In the genomic region with DNA sequence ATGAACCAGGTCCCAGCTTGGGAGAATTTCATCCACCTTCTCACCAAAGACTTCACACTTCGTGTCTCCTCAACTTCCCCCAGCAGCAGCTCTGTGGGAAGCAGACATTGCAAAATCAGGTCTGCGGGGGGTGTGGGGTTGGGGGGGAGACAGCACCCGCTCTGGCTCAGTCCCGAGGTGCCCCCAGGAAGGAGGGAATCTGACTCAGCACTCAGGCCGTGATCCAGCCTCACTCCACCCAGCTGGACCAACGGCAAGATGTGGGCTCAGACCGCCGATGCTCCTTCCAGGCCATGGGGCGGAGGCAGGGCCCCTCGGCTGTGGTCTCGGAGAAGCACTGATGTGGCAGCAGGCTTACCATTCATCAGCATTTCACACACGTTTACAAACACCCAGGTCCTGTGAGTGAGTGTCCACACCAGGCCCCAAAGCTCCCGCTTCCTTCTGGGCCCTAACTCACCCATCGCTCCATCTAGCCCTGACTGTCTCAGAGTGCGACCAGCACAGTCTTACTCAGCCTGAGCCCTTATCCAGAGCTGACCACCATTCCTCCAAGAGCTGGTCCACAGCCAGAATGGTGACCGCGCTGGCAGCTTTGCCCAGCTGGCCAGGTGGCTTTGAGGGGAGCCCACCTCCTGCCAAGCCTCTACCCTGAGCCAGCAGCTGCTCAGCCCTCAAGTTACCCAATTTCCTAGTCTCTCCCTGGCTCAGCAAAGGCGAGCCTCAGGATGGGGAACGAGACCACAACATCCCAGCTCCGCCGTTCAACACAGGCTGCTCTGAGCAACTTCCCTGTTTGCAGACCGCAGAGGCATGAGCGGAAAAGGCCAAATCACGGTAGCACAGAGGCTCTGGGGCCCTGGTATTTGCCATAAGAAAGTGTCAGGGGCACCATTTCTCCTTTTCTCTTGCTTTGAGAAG, we compare ENCODE assay signal across 12 cellular contexts. TPM values are rescaled to one million over a fixed set of nuclear protein-coding genes. Genes with fewer than 3 reads are reported as not detected.
A peak's percentile ranks its signal among the peaks of the same experiment; 100 is the strongest.
DNase-seq lines count a peak whose midpoint lies in the region; ATAC-seq, FAIRE-seq and TF ChIP-seq lines count a peak whose summit lies in the region.
"Had no signal": no experiment of that assay in that cellular context is flagged by ENCODE, and none has a peak within 500 bp of the region (broad histone marks: within the 10 kb centered on the region; RNA-seq: fewer than 3 reads in every experiment).

No MANE protein-coding gene starts in this region.

- TF ChIP-seq EP300 in GM12878 (IDR thresholded peaks at IDR 0.05; ENCODE audit: borderline replicate concordance in 1 of 2, control insufficient read depth in 1 of 2, low read depth in 2 of 2, low read length in 2 of 2) = no peak

- H3K36me3 ChIP-seq in MG63 (no peaks in the 10 kb centered on the region), GM12878 (ENCODE audit: control insufficient read depth in 2 of 2, insufficient read depth in 2 of 2, low read length in 1 of 2) (no peaks in the 10 kb centered on the region), tibial artery (peaks cover 0 to 6% (median 0%) of the 10 kb centered on the region in 3 donors)
- H3K36me3 ChIP-seq: brain microvascular endothelial cell had no signal

- DNase-seq in MG63 (peak; percentile 68), GM12878 (ENCODE audit: low read depth, low spot score) (no peak), left lobe of liver (ENCODE audit: low spot score) (no peak), tibial artery (peak; percentile 73 to 79), NCI-H1436 (lab: John Stamatoyannopoulos, UW) (no peak), NCI-H524 (lab: John Stamatoyannopoulos, UW) (no peak), immature natural killer cell (no peak)
- DNase-seq in activated T-cell treated with anti-CD3 and anti-CD28 coated beads, Interleukin-2, amount 50 U/mL, for 24 hours = no peak
- DNase-seq: brain microvascular endothelial cell, NCI-H1105 had no signal

- H3K27me3 ChIP-seq in MG63 (no peaks in the 10 kb centered on the region), GM12878 (replicated peaks in 1 of 2; ENCODE audit: control insufficient read depth in 2 of 2, insufficient read depth in 2 of 2, low read length in 1 of 2) (no peaks in the 10 kb centered on the region), tibial artery (no peaks in the 10 kb centered on the region)
- H3K27me3 ChIP-seq: brain microvascular endothelial cell had no signal

- intact Hi-C loops in GM12878 (cut with micrococcal nuclease; ENCODE audit: unreplicated experiment) (no loop called here), tibial artery (cut with DNase I; ENCODE audit: low total_unique reads) (no loop called here)

- TF ChIP-seq RAD21 in GM12878 (IDR thresholded peaks at IDR 0.05; ENCODE audit: insufficient read depth, low read depth, low read length) = no peak

- no peak for FAIRE-seq in GM12878 (lab: Jason Lieb, UNC)
- FAIRE-seq: keratinocyte had no signal

- H2AFZ ChIP-seq in GM12878 (ENCODE audit: control insufficient read depth, low read depth, low read length) = no peak overlapping the region; the same call in 1 of the 2 replicates

- no peak overlapping the region for H3K9ac ChIP-seq in GM12878 (ENCODE audit: control insufficient read depth, insufficient read depth, low read length)

- no peaks in the 10 kb centered on the region for H3K4me1 ChIP-seq in GM12878 (ENCODE audit: control insufficient read depth, insufficient read depth, low read length)
- H3K4me1 ChIP-seq in tibial artery = peaks cover 0 to 16% (median 0%) of the 10 kb centered on the region in 4 donors

- H3K4me3 ChIP-seq in MG63 = no peak overlapping the region
- H3K4me3 ChIP-seq in GM12878 = no peak overlapping the region
- H3K4me3 ChIP-seq in tibial artery = no peak overlapping the region

- H3K9me3 ChIP-seq in MG63 = no peaks in the 10 kb centered on the region
- H3K9me3 ChIP-seq in GM12878 (replicated peaks; ENCODE audit: control insufficient read depth, insufficient read depth, low read length) = no peaks in the 10 kb centered on the region
- H3K9me3 ChIP-seq in tibial artery = no peaks in the 10 kb centered on the region

- no peaks in the 10 kb centered on the region for H4K20me1 ChIP-seq in GM12878 (ENCODE audit: control insufficient read depth, insufficient read depth)

- TF ChIP-seq POLR2A in GM12878 (IDR thresholded peaks at IDR 0.05; ENCODE audit: low read depth, low read length) = no peak

- H3K27ac ChIP-seq in GM12878 (ENCODE audit: control insufficient read depth, insufficient read depth) (no peak overlapping the region), tibial artery (no peak overlapping the region)
- H3K27ac ChIP-seq: brain microvascular endothelial cell had no signal

- no peaks in the 10 kb centered on the region for H3K4me1 Mint-ChIP-seq in activated T-cell treated with anti-CD3 and anti-CD28 coated beads, Interleukin-2, amount 50 U/mL, for 24 hours (ENCODE audit: low read depth)
- peaks cover 0 to 4% of the 10 kb centered on the region in 2 donors for H3K4me1 Mint-ChIP-seq in immature natural killer cell

- H3K9me3 Mint-ChIP-seq in activated T-cell treated with anti-CD3 and anti-CD28 coated beads, Interleukin-2, amount 50 U/mL, for 24 hours = no peaks in the 10 kb centered on the region
- no peaks in the 10 kb centered on the region for H3K9me3 Mint-ChIP-seq in immature natural killer cell
- H3K9me3 Mint-ChIP-seq: T-helper 1 cell treated with Interleukin-12 subunit alpha and Interleukin-12 subunit beta and Interleukin-4 antibody, amounts not matched to agents 30 μg/mL and 1 μg/mL, for 36 hours had no signal

- H3K4me3 Mint-ChIP-seq in activated T-cell treated with anti-CD3 and anti-CD28 coated beads, Interleukin-2, amount 50 U/mL, for 24 hours = no peak overlapping the region
- H3K4me3 Mint-ChIP-seq in immature natural killer cell = no peak overlapping the region
- H3K4me3 Mint-ChIP-seq: T-helper 1 cell treated with Interleukin-12 subunit alpha and Interleukin-12 subunit beta and Interleukin-4 antibody, amounts not matched to agents 30 μg/mL and 1 μg/mL, for 36 hours had no signal

- WGBS in GM12878 (ENCODE audit: insufficient coverage, insufficient replicate concordance, low lambda C conversion rate, missing lambda C conversion rate) = 34% methylated on average over 23 of the region's 24 CpGs

- H3K27ac Mint-ChIP-seq in activated T-cell treated with anti-CD3 and anti-CD28 coated beads, Interleukin-2, amount 50 U/mL, for 24 hours = no peak overlapping the region
- H3K27ac Mint-ChIP-seq in immature natural killer cell = no peak overlapping the region
- H3K27ac Mint-ChIP-seq: T-helper 1 cell treated with Interleukin-12 subunit alpha and Interleukin-12 subunit beta and Interleukin-4 antibody, amounts not matched to agents 30 μg/mL and 1 μg/mL, for 36 hours had no signal

- CTCF ChIA-PET in GM12878 (lab: Yijun Ruan, JAX) = interaction anchor here (1.4 kb wide), 1 partner anchor 52 kb away, joined by 4 read pairs; no protein-coding TSS in a partner anchor

- ATAC-seq in GM12878 (no peak; the same call in 2 of the 3 replicates), left lobe of liver (peak; percentile 25)

- no peaks in the 10 kb centered on the region for H3K36me3 Mint-ChIP-seq in activated T-cell treated with anti-CD3 and anti-CD28 coated beads, Interleukin-2, amount 50 U/mL, for 24 hours (ENCODE audit: low read depth)
- no peaks in the 10 kb centered on the region for H3K36me3 Mint-ChIP-seq in immature natural killer cell

- no peaks in the 10 kb centered on the region for H3K27me3 Mint-ChIP-seq in activated T-cell treated with anti-CD3 and anti-CD28 coated beads, Interleukin-2, amount 50 U/mL, for 24 hours
- peaks cover 0 to 3% (median 0%) of the 10 kb centered on the region in 3 donors for H3K27me3 Mint-ChIP-seq in immature natural killer cell (ENCODE audit: low read depth in 3 of 3)

- RAD21 ChIA-PET in GM12878 (lab: Charles Lee; ENCODE audit: unreplicated experiment) = no interaction called here

- TF ChIP-seq CTCF in GM12878 (IDR thresholded peaks at IDR 0.05 in 2 of 3, conservative IDR thresholded peaks at IDR 0.05 in 1 of 3; ENCODE audit: control insufficient read depth in 2 of 3, extremely low read depth in 1 of 3, insufficient read depth in 1 of 3, low read depth in 3 of 3, low read length in 3 of 3) (no peak), tibial artery (IDR thresholded peaks at IDR 0.05) (no peak)

- SMC1A ChIA-PET in GM12878 (lab: Charles Lee; ENCODE audit: uncharacterized antibody, unreplicated experiment) = no interaction called here

- no peaks in the 10 kb centered on the region for H3K79me2 ChIP-seq in GM12878 (ENCODE audit: control insufficient read depth, insufficient read depth, low read length)

- no peak overlapping the region for H3K4me2 ChIP-seq in GM12878 (ENCODE audit: control insufficient read depth, insufficient read depth)

- in situ Hi-C loops in GM12878 (cut with MboI) = no loop called here

- POLR2A ChIA-PET in GM12878 (lab: Charles Lee) = interaction anchor here (0.5 kb wide), 1 partner anchor 216 kb away, joined by 3 read pairs; no protein-coding TSS in a partner anchor

- BruUV-seq in GM12878 (replicated peaks; lab: Mats Ljungman, UMichigan) = no TSS peak

RNA-seq across cellular contexts. Expression of gene STAB1, which starts 3.3 kb away (rescaled TPM):
- total RNA-seq in MG63 (2014; rRNA removed; shearing (Covaris generic); ENCODE audit: low replicate concordance) = not detected in 2 replicates
- 0.22 and 0.23 TPM in 2 replicates for total RNA-seq in GM12878 (2013; cell fraction: nucleolus; rRNA removed)
- not detected in 2 replicates for total RNA-seq in GM12878 (2014; rRNA removed)
- not detected in 2 replicates for total RNA-seq in GM12878 (2014; rRNA removed; fragmentation: Illumina TruSeq; extraction: Trizol)
- 0.35 and 0.46 TPM in 2 replicates for total RNA-seq in GM12878 (2021)
- not detected for polyA plus RNA-seq in GM12878 (2011; ENCODE audit: low read depth)
- not detected in 2 replicates for polyA plus RNA-seq in GM12878 (2011; rRNA removed)
- polyA plus RNA-seq in GM12878 (2011; cell fraction: cytosol; rRNA removed) = 0.02 TPM in 1 of 2 replicates, not detected in the other
- 0.13 and 0.42 TPM in 2 replicates for polyA plus RNA-seq in GM12878 (2011; cell fraction: nucleus; rRNA removed)
- polyA plus RNA-seq in GM12878 (2012) = 0.11 TPM in 1 of 2 replicates, not detected in the other
- not detected in 2 replicates for polyA plus RNA-seq in GM12878 (2014; fragmentation: Illumina TruSeq; extraction: Trizol)
- polyA plus RNA-seq in GM12878 (2014; fragmentation: Nextera tagmentation; extraction: Ambion mirVana) = not detected
- polyA plus RNA-seq in GM12878 (2014; rRNA removed) = not detected in 2 replicates
- polyA plus RNA-seq in GM12878 (2016; fragmentation: Nextera tagmentation; extraction: Ambion mirVana) = not detected
- polyA minus RNA-seq in GM12878 (2011; rRNA and poly(A)+ RNA removed) = 0.15 TPM in 1 of 2 replicates, not detected in the other
- not detected in 2 replicates for polyA minus RNA-seq in GM12878 (2011; cell fraction: cytosol; rRNA and poly(A)+ RNA removed)
- polyA minus RNA-seq in GM12878 (2011; cell fraction: nucleus; rRNA and poly(A)+ RNA removed) = 0.10 TPM in 1 of 2 replicates, not detected in the other
- 71.5 TPM for total RNA-seq in left lobe of liver
- under 1 TPM in 1 of 3 donors, not detected in 2; 0.10 TPM for polyA plus RNA-seq in immature natural killer cell
- polyA plus RNA-seq: keratinocyte had no signal

RNA-seq across cellular contexts. Expression of gene NT5DC2, which starts 35.3 kb away (rescaled TPM):
- 7.2 and 21.5 TPM in 2 replicates for total RNA-seq in MG63 (2014; rRNA removed; shearing (Covaris generic); ENCODE audit: low replicate concordance)
- total RNA-seq in GM12878 (2013; cell fraction: nucleolus; rRNA removed) = 28.6 and 34.5 TPM in 2 replicates
- total RNA-seq in GM12878 (2014; rRNA removed) = 79.6 and 107 TPM in 2 replicates
- 48.6 and 58.3 TPM in 2 replicates for total RNA-seq in GM12878 (2014; rRNA removed; fragmentation: Illumina TruSeq; extraction: Trizol)
- 122 and 135 TPM in 2 replicates for total RNA-seq in GM12878 (2021)
- 35.3 TPM for polyA plus RNA-seq in GM12878 (2011; ENCODE audit: low read depth)
- polyA plus RNA-seq in GM12878 (2011; rRNA removed) = 43.2 and 75.3 TPM in 2 replicates
- polyA plus RNA-seq in GM12878 (2011; cell fraction: cytosol; rRNA removed) = 68.9 and 95.2 TPM in 2 replicates
- 199 and 214 TPM in 2 replicates for polyA plus RNA-seq in GM12878 (2011; cell fraction: nucleus; rRNA removed)
- 80.0 and 87.5 TPM in 2 replicates for polyA plus RNA-seq in GM12878 (2012)
- 77.0 and 80.3 TPM in 2 replicates for polyA plus RNA-seq in GM12878 (2014; fragmentation: Illumina TruSeq; extraction: Trizol)
- polyA plus RNA-seq in GM12878 (2014; fragmentation: Nextera tagmentation; extraction: Ambion mirVana) = 10 to 100 TPM; 21.6 to 34.8 TPM
- 130 and 144 TPM in 2 replicates for polyA plus RNA-seq in GM12878 (2014; rRNA removed)
- polyA plus RNA-seq in GM12878 (2016; fragmentation: Nextera tagmentation; extraction: Ambion mirVana) = 10 to 100 TPM; 32.1 to 51.0 TPM
- polyA minus RNA-seq in GM12878 (2011; rRNA and poly(A)+ RNA removed) = 53.0 and 67.6 TPM in 2 replicates
- polyA minus RNA-seq in GM12878 (2011; cell fraction: cytosol; rRNA and poly(A)+ RNA removed) = 23.5 and 26.6 TPM in 2 replicates
- 30.9 and 54.3 TPM in 2 replicates for polyA minus RNA-seq in GM12878 (2011; cell fraction: nucleus; rRNA and poly(A)+ RNA removed)
- 4.1 TPM for total RNA-seq in left lobe of liver
- polyA plus RNA-seq in immature natural killer cell = under 1 TPM in 2 of 3 donors, not detected in 1; 0.26 to 0.53 TPM

RNA-seq across cellular contexts. Expression of gene UQCC5, which starts 38.0 kb away (rescaled TPM):
- 0.20 TPM in 1 of 2 replicates, not detected in the other for total RNA-seq in MG63 (2014; rRNA removed; shearing (Covaris generic); ENCODE audit: low replicate concordance)
- total RNA-seq in GM12878 (2013; cell fraction: nucleolus; rRNA removed) = 13.7 and 16.2 TPM in 2 replicates
- 11.8 and 20.8 TPM in 2 replicates for total RNA-seq in GM12878 (2014; rRNA removed)
- 20.6 and 28.0 TPM in 2 replicates for total RNA-seq in GM12878 (2014; rRNA removed; fragmentation: Illumina TruSeq; extraction: Trizol)
- total RNA-seq in GM12878 (2021) = 26.2 and 27.0 TPM in 2 replicates
- polyA plus RNA-seq in GM12878 (2011; ENCODE audit: low read depth) = 0.71 TPM
- 13.5 and 15.1 TPM in 2 replicates for polyA plus RNA-seq in GM12878 (2011; rRNA removed)
- 5.5 and 37.3 TPM in 2 replicates for polyA plus RNA-seq in GM12878 (2011; cell fraction: cytosol; rRNA removed)
- 18.7 and 21.9 TPM in 2 replicates for polyA plus RNA-seq in GM12878 (2011; cell fraction: nucleus; rRNA removed)
- polyA plus RNA-seq in GM12878 (2012) = 32.2 and 72.8 TPM in 2 replicates
- polyA plus RNA-seq in GM12878 (2014; fragmentation: Illumina TruSeq; extraction: Trizol) = 4.0 and 18.3 TPM in 2 replicates
- 10 to 100 TPM; 38.4 to 56.8 TPM for polyA plus RNA-seq in GM12878 (2014; fragmentation: Nextera tagmentation; extraction: Ambion mirVana)
- polyA plus RNA-seq in GM12878 (2014; rRNA removed) = 28.1 and 38.5 TPM in 2 replicates
- 10 to 100 TPM; 69.1 to 84.8 TPM for polyA plus RNA-seq in GM12878 (2016; fragmentation: Nextera tagmentation; extraction: Ambion mirVana)
- polyA minus RNA-seq in GM12878 (2011; rRNA and poly(A)+ RNA removed) = 8.0 and 8.6 TPM in 2 replicates
- 1.5 and 4.3 TPM in 2 replicates for polyA minus RNA-seq in GM12878 (2011; cell fraction: cytosol; rRNA and poly(A)+ RNA removed)
- polyA minus RNA-seq in GM12878 (2011; cell fraction: nucleus; rRNA and poly(A)+ RNA removed) = 9.8 and 12.5 TPM in 2 replicates
- total RNA-seq in left lobe of liver = 7.4 TPM
- polyA plus RNA-seq in immature natural killer cell = 10 to 100 TPM; 11.7 to 27.2 (median 13.9) TPM

RNA-seq across cellular contexts. Expression of gene NISCH, which starts 43.0 kb away (rescaled TPM):
- 8.1 and 15.5 TPM in 2 replicates for total RNA-seq in MG63 (2014; rRNA removed; shearing (Covaris generic); ENCODE audit: low replicate concordance)
- total RNA-seq in GM12878 (2013; cell fraction: nucleolus; rRNA removed) = 170 and 189 TPM in 2 replicates
- total RNA-seq in GM12878 (2014; rRNA removed) (36.3 and 36.5 TPM in 2 replicates), GM12878 (2014; rRNA removed; fragmentation: Illumina TruSeq; extraction: Trizol) (16.1 and 16.6 TPM in 2 replicates), GM12878 (2021) (42.5 and 52.5 TPM in 2 replicates), left lobe of liver (39.3 TPM)
- 16.4 TPM for polyA plus RNA-seq in GM12878 (2011; ENCODE audit: low read depth)
- polyA plus RNA-seq in GM12878 (2011; rRNA removed) (26.9 and 39.0 TPM in 2 replicates), GM12878 (2014; fragmentation: Illumina TruSeq; extraction: Trizol) (19.2 and 25.0 TPM in 2 replicates), GM12878 (2014; fragmentation: Nextera tagmentation; extraction: Ambion mirVana) (1 to 10 TPM in 1 of 2 experiments, under 1 TPM in 1; 0.76 to 1.5 TPM), GM12878 (2014; rRNA removed) (45.3 and 48.9 TPM in 2 replicates), GM12878 (2016; fragmentation: Nextera tagmentation; extraction: Ambion mirVana) (10 to 100 TPM; 23.7 to 24.2 TPM), immature natural killer cell (10 to 100 TPM; 11.3 to 25.9 (median 12.3) TPM)
- 37.5 and 47.9 TPM in 2 replicates for polyA plus RNA-seq in GM12878 (2011; cell fraction: cytosol; rRNA removed)
- polyA plus RNA-seq in GM12878 (2011; cell fraction: nucleus; rRNA removed) = 404 and 409 TPM in 2 replicates
- polyA plus RNA-seq in GM12878 (2012) = 32.7 and 32.8 TPM in 2 replicates
- 39.2 and 53.1 TPM in 2 replicates for polyA minus RNA-seq in GM12878 (2011; rRNA and poly(A)+ RNA removed)
- 20.0 and 23.0 TPM in 2 replicates for polyA minus RNA-seq in GM12878 (2011; cell fraction: cytosol; rRNA and poly(A)+ RNA removed)
- polyA minus RNA-seq in GM12878 (2011; cell fraction: nucleus; rRNA and poly(A)+ RNA removed) = 51.7 and 84.7 TPM in 2 replicates

RNA-seq across cellular contexts. Expression of gene TNNC1, which starts 44.6 kb away (rescaled TPM):
- 0.99 TPM in 1 of 2 replicates, not detected in the other for total RNA-seq in MG63 (2014; rRNA removed; shearing (Covaris generic); ENCODE audit: low replicate concordance)
- not detected in 2 replicates for total RNA-seq in GM12878 (2013; cell fraction: nucleolus; rRNA removed)
- total RNA-seq in GM12878 (2014; rRNA removed) (0.60 and 0.96 TPM in 2 replicates), GM12878 (2014; rRNA removed; fragmentation: Illumina TruSeq; extraction: Trizol) (0.46 TPM in 1 of 2 replicates, not detected in the other), GM12878 (2021) (0.41 TPM in 1 of 2 replicates, not detected in the other), left lobe of liver (0.25 TPM)
- polyA plus RNA-seq in GM12878 (2011; ENCODE audit: low read depth) = not detected
- polyA plus RNA-seq in GM12878 (2011; rRNA removed) (1.3 and 1.8 TPM in 2 replicates), GM12878 (2014; fragmentation: Illumina TruSeq; extraction: Trizol) (0.35 and 0.46 TPM in 2 replicates), GM12878 (2014; fragmentation: Nextera tagmentation; extraction: Ambion mirVana) (under 1 TPM in 1 of 2 experiments, not detected in 1; 0.13 TPM), GM12878 (2014; rRNA removed) (0.77 and 0.85 TPM in 2 replicates), GM12878 (2016; fragmentation: Nextera tagmentation; extraction: Ambion mirVana) (under 1 TPM; 0.40 to 0.66 TPM), immature natural killer cell (not detected)
- 1.1 and 1.4 TPM in 2 replicates for polyA plus RNA-seq in GM12878 (2011; cell fraction: cytosol; rRNA removed)
- 4.0 and 5.2 TPM in 2 replicates for polyA plus RNA-seq in GM12878 (2011; cell fraction: nucleus; rRNA removed)
- polyA plus RNA-seq in GM12878 (2012) = 2.0 and 2.3 TPM in 2 replicates
- polyA minus RNA-seq in GM12878 (2011; rRNA and poly(A)+ RNA removed) = 0.46 and 0.59 TPM in 2 replicates
- polyA minus RNA-seq in GM12878 (2011; cell fraction: cytosol; rRNA and poly(A)+ RNA removed) = not detected in 2 replicates
- polyA minus RNA-seq in GM12878 (2011; cell fraction: nucleus; rRNA and poly(A)+ RNA removed) = 3.3 TPM in 1 of 2 replicates, not detected in the other

Comparison
In these comparisons a context has a peak if more than half of its experiments do, and no peak if none do; other contexts are left out.
1. DNase-seq: peak in MG63 (single experiment) and tibial artery (2 of 2); none in GM12878 (single experiment), left lobe of liver (single experiment), NCI-H1436 (single experiment), NCI-H524 (0 of 2), activated T-cell treated with anti-CD3 and anti-CD28 coated beads, Interleukin-2, amount 50 U/mL, for 24 hours (single experiment) and immature natural killer cell (0 of 3).
2. RNA of gene STAB1, which starts 3.3 kb away (total RNA-seq): 71.5 TPM in left lobe of liver (single experiment); not detected in MG63 and 0.22 to 0.46 TPM in GM12878; every median in the first group is over 10 times any median in the second.